In genomic region chr22:11066458-11067285, GRCh38 we compare ENCODE assay signal across 14 cellular contexts.
DNase-seq lines count a peak whose midpoint lies in the region; ATAC-seq and TF ChIP-seq lines count a peak whose summit lies in the region.
"Had no signal": no experiment of that assay in that cellular context is flagged by ENCODE, and none has a peak within 500 bp of the region (broad histone marks: within the 10 kb centered on the region; RNA-seq: fewer than 3 reads in every experiment).

No MANE protein-coding gene starts in this region.

- H3K27me3 ChIP-seq in lung (ENCODE audit: control insufficient read depth, insufficient read depth) = no peaks in the 10 kb centered on the region
- no peaks in the 10 kb centered on the region for H3K27me3 ChIP-seq in upper lobe of right lung
- H3K27me3 ChIP-seq: tibial artery had no signal

- no peak for TF ChIP-seq CTCF in activated CD8-positive, alpha-beta T cell treated with anti-CD3 and anti-CD28 coated beads for 36 hours (IDR thresholded peaks at IDR 0.05)
- no peak for TF ChIP-seq CTCF in lung (IDR thresholded peaks at IDR 0.05; ENCODE audit: control extremely low read depth, extremely low read depth)
- TF ChIP-seq CTCF in upper lobe of right lung (IDR thresholded peaks at IDR 0.05) = no peak
- no peak for TF ChIP-seq CTCF in chondrocyte (IDR thresholded peaks at IDR 0.05)

- no peak overlapping the region for H3K4me3 ChIP-seq in lung
- H3K4me3 ChIP-seq in upper lobe of right lung = no peak overlapping the region
- H3K4me3 ChIP-seq: SK-N-MC, smooth muscle cell, tibial artery had no signal

- H3K4me1 ChIP-seq in lung (ENCODE audit: control insufficient read depth in 2 of 2, insufficient read depth in 2 of 2, low read length in 2 of 2) (no peaks in the 10 kb centered on the region), upper lobe of right lung (no peaks in the 10 kb centered on the region)
- H3K4me1 ChIP-seq: tibial artery had no signal

- H3K27me3 Mint-ChIP-seq in activated CD8-positive, alpha-beta T cell treated with anti-CD3 and anti-CD28 coated beads, Interleukin-2, amount 10 ng/mL, durations not matched to agents 7 days and 5 days (ENCODE audit: low read depth) = no peaks in the 10 kb centered on the region
- no peaks in the 10 kb centered on the region for H3K27me3 Mint-ChIP-seq in activated CD8-positive, alpha-beta T cell treated with anti-CD3 and anti-CD28 coated beads for 36 hours
- H3K27me3 Mint-ChIP-seq in chondrocyte (ENCODE audit: low read depth) = no peaks in the 10 kb centered on the region
- H3K27me3 Mint-ChIP-seq: activated B cell treated with CpG ODN at 0.5 μM for 24 hours had no signal

- no peak overlapping the region for H3K4me3 Mint-ChIP-seq in activated CD8-positive, alpha-beta T cell treated with anti-CD3 and anti-CD28 coated beads, Interleukin-2, amount 10 ng/mL, durations not matched to agents 7 days and 5 days
- H3K4me3 Mint-ChIP-seq in activated CD8-positive, alpha-beta T cell treated with anti-CD3 and anti-CD28 coated beads for 36 hours = no peak overlapping the region
- no peak overlapping the region for H3K4me3 Mint-ChIP-seq in chondrocyte (ENCODE audit: unreplicated experiment)
- H3K4me3 Mint-ChIP-seq: activated B cell treated with CpG ODN at 0.5 μM for 24 hours had no signal

- no peak for ATAC-seq in activated CD8-positive, alpha-beta T cell treated with anti-CD3 and anti-CD28 coated beads, Interleukin-2, amount 10 ng/mL, durations not matched to agents 7 days and 5 days
- ATAC-seq in activated CD8-positive, alpha-beta T cell treated with anti-CD3 and anti-CD28 coated beads for 36 hours = no peak
- ATAC-seq in esophagus mucosa (peak; percentile 73), lung (ENCODE audit: insufficient read depth, low FRiP score) (peak; percentile 34), upper lobe of right lung (peak; percentile 76), GM21619 (IDR thresholded peaks at IDR 0.05; ENCODE audit: unreplicated experiment) (no peak)

- H3K27ac ChIP-seq in lung (ENCODE audit: low read depth in 1 of 2, low read length in 1 of 2) (no peak overlapping the region), upper lobe of right lung (no peak overlapping the region)
- H3K27ac ChIP-seq: SK-N-MC, tibial artery had no signal

- CTCF ChIA-PET in activated CD8-positive, alpha-beta T cell treated with anti-CD3 and anti-CD28 coated beads, Interleukin-2, amount 10 ng/mL, durations not matched to agents 7 days and 5 days (lab: Charles Lee) = no interaction called here
- CTCF ChIA-PET in activated CD8-positive, alpha-beta T cell treated with anti-CD3 and anti-CD28 coated beads for 36 hours (lab: Charles Lee) = no interaction called here

- no peaks in the 10 kb centered on the region for H3K36me3 ChIP-seq in lung (ENCODE audit: control insufficient read depth in 2 of 2, insufficient read depth in 2 of 2, low read length in 2 of 2)
- no peaks in the 10 kb centered on the region for H3K36me3 ChIP-seq in upper lobe of right lung
- H3K36me3 ChIP-seq: tibial artery had no signal

- DNase-seq in activated CD8-positive, alpha-beta T cell treated with anti-CD3 and anti-CD28 coated beads, Interleukin-2, amount 10 ng/mL, durations not matched to agents 7 days and 5 days = peak; percentile 20
- no peak for DNase-seq in activated CD8-positive, alpha-beta T cell treated with anti-CD3 and anti-CD28 coated beads for 36 hours
- DNase-seq in lung (ENCODE audit: low spot score) = peak; percentile 48
- DNase-seq in upper lobe of right lung = peak; percentile 72
- no peak for DNase-seq in NCI-H1105 (lab: John Stamatoyannopoulos, UW)
- DNase-seq in chondrocyte (ENCODE audit: low spot score) = no peak
- DNase-seq: activated B cell treated with CpG ODN at 0.5 μM for 24 hours, activated T-cell treated with anti-CD3 and anti-CD28 coated beads for 4 hours, foreskin melanocyte had no signal

- intact Hi-C loops in activated CD8-positive, alpha-beta T cell treated with anti-CD3 and anti-CD28 coated beads for 36 hours (cut with micrococcal nuclease) = no loop called here
- intact Hi-C loops in upper lobe of right lung (cut with DNase I) = no loop called here

- H3K4me1 Mint-ChIP-seq in activated CD8-positive, alpha-beta T cell treated with anti-CD3 and anti-CD28 coated beads, Interleukin-2, amount 10 ng/mL, durations not matched to agents 7 days and 5 days (ENCODE audit: low read depth) = no peaks in the 10 kb centered on the region
- no peaks in the 10 kb centered on the region for H3K4me1 Mint-ChIP-seq in activated CD8-positive, alpha-beta T cell treated with anti-CD3 and anti-CD28 coated beads for 36 hours (ENCODE audit: low read depth)
- no peaks in the 10 kb centered on the region for H3K4me1 Mint-ChIP-seq in chondrocyte (ENCODE audit: low read depth)
- H3K4me1 Mint-ChIP-seq: activated B cell treated with CpG ODN at 0.5 μM for 24 hours had no signal

- H3K9me3 ChIP-seq in lung (ENCODE audit: control insufficient read depth in 2 of 2, insufficient read depth in 1 of 2, low read length in 1 of 2) (peaks cover 0 to 19% of the 10 kb centered on the region in 2 donors), upper lobe of right lung (no peaks in the 10 kb centered on the region)

- 78 to 79% methylated on average over 29 of the region's 29 CpGs for WGBS in lung, 2 donors

- peaks cover 6% of the 10 kb centered on the region for H3K36me3 Mint-ChIP-seq in activated CD8-positive, alpha-beta T cell treated with anti-CD3 and anti-CD28 coated beads, Interleukin-2, amount 10 ng/mL, durations not matched to agents 7 days and 5 days (ENCODE audit: low read depth)
- peaks cover 8% of the 10 kb centered on the region for H3K36me3 Mint-ChIP-seq in activated CD8-positive, alpha-beta T cell treated with anti-CD3 and anti-CD28 coated beads for 36 hours (ENCODE audit: low read depth)
- H3K36me3 Mint-ChIP-seq in chondrocyte (ENCODE audit: low read depth) = no peaks in the 10 kb centered on the region

- H3K27ac Mint-ChIP-seq in activated CD8-positive, alpha-beta T cell treated with anti-CD3 and anti-CD28 coated beads, Interleukin-2, amount 10 ng/mL, durations not matched to agents 7 days and 5 days = no peak overlapping the region
- H3K27ac Mint-ChIP-seq in activated CD8-positive, alpha-beta T cell treated with anti-CD3 and anti-CD28 coated beads for 36 hours = no peak overlapping the region
- no peak overlapping the region for H3K27ac Mint-ChIP-seq in chondrocyte (ENCODE audit: unreplicated experiment)
- H3K27ac Mint-ChIP-seq: activated B cell treated with CpG ODN at 0.5 μM for 24 hours had no signal

- POLR2A ChIA-PET in activated CD8-positive, alpha-beta T cell treated with anti-CD3 and anti-CD28 coated beads, Interleukin-2, amount 10 ng/mL, durations not matched to agents 7 days and 5 days (lab: Charles Lee) = interaction anchor here (0.9 kb wide), 1 partner anchor 285 kb away, joined by 3 read pairs; no protein-coding TSS in a partner anchor
- POLR2A ChIA-PET in activated CD8-positive, alpha-beta T cell treated with anti-CD3 and anti-CD28 coated beads for 36 hours (lab: Charles Lee) = no interaction called here

- peaks cover 52% of the 10 kb centered on the region for H3K9me3 Mint-ChIP-seq in activated CD8-positive, alpha-beta T cell treated with anti-CD3 and anti-CD28 coated beads, Interleukin-2, amount 10 ng/mL, durations not matched to agents 7 days and 5 days (ENCODE audit: insufficient read depth)
- peaks cover 44% of the 10 kb centered on the region for H3K9me3 Mint-ChIP-seq in activated CD8-positive, alpha-beta T cell treated with anti-CD3 and anti-CD28 coated beads for 36 hours
- peaks cover 46% of the 10 kb centered on the region for H3K9me3 Mint-ChIP-seq in chondrocyte (ENCODE audit: low read depth)

Comparison
In these comparisons a context has a peak if more than half of its experiments do, and no peak if none do; other contexts are left out.
1. DNase-seq: peak in activated CD8-positive, alpha-beta T cell treated with anti-CD3 and anti-CD28 coated beads, Interleukin-2, amount 10 ng/mL, durations not matched to agents 7 days and 5 days (single experiment), lung (single experiment) and upper lobe of right lung (single experiment); none in activated CD8-positive, alpha-beta T cell treated with anti-CD3 and anti-CD28 coated beads for 36 hours (single experiment), NCI-H1105 (single experiment) and chondrocyte (single experiment).
2. ATAC-seq: peak in esophagus mucosa (single experiment), lung (single experiment) and upper lobe of right lung (single experiment); none in activated CD8-positive, alpha-beta T cell treated with anti-CD3 and anti-CD28 coated beads, Interleukin-2, amount 10 ng/mL, durations not matched to agents 7 days and 5 days (single experiment), activated CD8-positive, alpha-beta T cell treated with anti-CD3 and anti-CD28 coated beads for 36 hours (single experiment) and GM21619 (single experiment).